ENCODE assay signal across 8 cellular contexts in the genomic region with DNA sequence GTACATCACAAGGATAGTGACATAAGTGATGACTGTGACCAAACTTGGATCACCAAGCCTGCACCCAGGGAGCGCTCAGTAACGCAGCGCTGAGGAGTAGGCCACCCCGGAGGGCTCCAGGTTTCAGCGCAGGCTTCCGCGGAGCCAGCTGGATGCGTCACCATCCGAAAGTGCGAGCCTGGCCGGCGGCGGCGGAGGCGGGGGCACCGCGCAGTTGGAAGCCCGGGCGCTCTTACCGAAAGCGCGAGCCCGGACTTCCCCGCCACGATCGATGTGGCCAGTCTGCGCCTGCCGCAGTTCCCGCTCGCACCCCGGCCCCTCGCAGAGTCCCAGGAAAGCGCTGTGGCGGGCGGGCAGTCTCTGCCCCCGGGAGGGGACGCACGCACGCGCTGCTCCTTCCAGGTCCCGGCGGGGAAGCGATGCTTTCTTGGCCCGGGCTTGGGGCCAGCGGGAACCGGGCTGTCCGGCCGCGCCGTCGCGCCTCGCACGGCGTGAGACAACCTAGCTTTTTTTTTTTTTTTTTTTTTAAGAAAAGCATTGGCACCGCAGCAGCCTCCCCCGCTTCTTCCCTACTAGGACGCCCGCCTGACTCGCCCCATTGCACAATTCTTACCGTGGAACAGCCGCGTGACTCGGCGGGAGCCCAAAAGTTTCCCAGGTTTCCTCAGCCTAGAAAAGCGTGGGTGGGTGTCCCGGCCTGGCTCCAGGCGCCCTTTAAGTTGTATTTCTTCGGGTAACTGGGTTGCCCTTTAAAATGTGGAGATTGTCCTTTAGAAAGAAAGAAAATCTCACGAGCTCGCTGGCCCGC. TPM values are rescaled to one million over a fixed set of nuclear protein-coding genes. Genes with fewer than 3 reads are reported as not detected.
DNase-seq lines count a peak whose midpoint lies in the region; ATAC-seq and TF ChIP-seq lines count a peak whose summit lies in the region.

No MANE protein-coding gene starts in this region.

- ATAC-seq in GM21529 (IDR thresholded peaks at IDR 0.05; ENCODE audit: unreplicated experiment) (peak; percentile 86), IMR-90 (ENCODE audit: low read depth) (peak; percentile 92)
- ATAC-seq in activated CD4-positive, alpha-beta T cell treated with anti-CD3 and anti-CD28 coated beads for 36 hours: peak; percentile 85

- H3K23ac ChIP-seq in IMR-90 (ENCODE audit: low read depth, low read length): peak overlapping the region; percentile 74; the same call in 1 of the 2 replicates

- peak overlapping the region; percentile 76 for H3K18ac ChIP-seq in IMR-90 (ENCODE audit: low read depth, low read length)

- BruUV-seq in IMR-90 (replicated peaks; lab: Mats Ljungman, UMichigan): no TSS peak

- no peaks in the 10 kb centered on the region for H3K27me3 Mint-ChIP-seq in activated CD4-positive, alpha-beta T cell treated with anti-CD3 and anti-CD28 coated beads for 36 hours

- peak overlapping the region; percentile 68 for H3K4ac ChIP-seq in IMR-90 (ENCODE audit: low read depth, low read length)

- H3K56ac ChIP-seq in IMR-90 (ENCODE audit: extremely low read depth, insufficient read depth, low read length): peak overlapping the region; percentile 19

- peak overlapping the region; percentile 87 for H3K27ac Mint-ChIP-seq in activated CD4-positive, alpha-beta T cell treated with anti-CD3 and anti-CD28 coated beads for 36 hours

- peak overlapping the region; percentile 58 for H2BK5ac ChIP-seq in IMR-90 (ENCODE audit: low read depth, low read length, poor library complexity, severe bottlenecking)

- TF ChIP-seq POLR2A in IMR-90 (IDR thresholded peaks at IDR 0.05; ENCODE audit: low read depth, low read length): peak; percentile 72; the same call in 1 of the 2 replicates

- peak overlapping the region; percentile 60 for H2AK9ac ChIP-seq in IMR-90 (replicated peaks; ENCODE audit: low read depth, low read length, poor library complexity)

- H3K9me3 Mint-ChIP-seq in activated CD4-positive, alpha-beta T cell treated with anti-CD3 and anti-CD28 coated beads for 36 hours (ENCODE audit: low read depth): peaks cover 6% of the 10 kb centered on the region

- peak overlapping the region; percentile 82 for H3K27ac ChIP-seq in IMR-90 (ENCODE audit: insufficient read depth, low read length)

- H3K36me3 Mint-ChIP-seq in activated CD4-positive, alpha-beta T cell treated with anti-CD3 and anti-CD28 coated beads for 36 hours (ENCODE audit: low read depth): peaks cover 6% of the 10 kb centered on the region

- H2AFZ ChIP-seq in IMR-90 (replicated peaks; ENCODE audit: low read length, poor library complexity): peak overlapping the region; percentile 95

- no peak for TF ChIP-seq RAD21 in IMR-90 (IDR thresholded peaks at IDR 0.05; ENCODE audit: low read length)

- DNase-seq in COLO829 (ENCODE audit: low spot score): peak; percentile 35
- DNase-seq in IMR-90: peak; percentile 79
- peak; percentile 86 for DNase-seq in activated CD4-positive, alpha-beta T cell treated with anti-CD3 and anti-CD28 coated beads for 36 hours
- peak; percentile 60 for DNase-seq in cerebellum (ENCODE audit: low spot score)
- peak; percentile 59 for DNase-seq in kidney glomerular epithelial cell (lab: John Stamatoyannopoulos, UW)
- peak; percentile 50 for DNase-seq in stimulated activated CD4-positive, alpha-beta T cell treated with anti-CD3 and anti-CD28 coated beads, Interleukin-15, amount 100 ng/mL, for 1 hour (ENCODE audit: low read depth in 1 of 2, low spot score in 1 of 2)
- no peak for DNase-seq in NCI-H446 treated with DMSO at 0.1 percent for 48 hours (lab: John Stamatoyannopoulos, UW)

- peaks cover 9% of the 10 kb centered on the region for H3K4me1 ChIP-seq in IMR-90 (ENCODE audit: control insufficient read depth, insufficient read depth, low read length)

- H2BK120ac ChIP-seq in IMR-90 (ENCODE audit: low read depth, low read length): peak overlapping the region; percentile 80

- H3K9me3 ChIP-seq in IMR-90 (ENCODE audit: control insufficient read depth, insufficient read depth, low read length): no peaks in the 10 kb centered on the region

- H2BK15ac ChIP-seq in IMR-90 (ENCODE audit: low read depth, low read length): 0 out of 3 replicates have a peak overlapping the region, but pooled peaks have one; percentile 35

- peak overlapping the region; percentile 70 for H3K4me3 Mint-ChIP-seq in activated CD4-positive, alpha-beta T cell treated with anti-CD3 and anti-CD28 coated beads for 36 hours

- POLR2A ChIA-PET in IMR-90 (lab: Charles Lee; ENCODE audit: unreplicated experiment): interaction anchor here (0.6 kb wide), 3 partner anchors 645 to 1233 kb away, joined by 4 to 6 read pairs (median 4); no protein-coding TSS in a partner anchor
- POLR2A ChIA-PET in activated CD4-positive, alpha-beta T cell treated with anti-CD3 and anti-CD28 coated beads for 36 hours (lab: Charles Lee): interaction anchor here (0.6 to 2.4 kb wide), 6 partner anchors 37 to 1679 kb away, joined by 3 to 10 read pairs (median 4); a partner anchor contains a TSS

- in situ Hi-C loops in IMR-90 (cut with MboI; ENCODE audit: low sequenced_read_pairs): no loop called here

- H4K20me1 ChIP-seq in IMR-90 (ENCODE audit: insufficient read depth, low read length): no peaks in the 10 kb centered on the region

- H3K4me3 ChIP-seq in IMR-90 (ENCODE audit: insufficient read depth, low read depth, low read length): peak overlapping the region; percentile 58

- peaks cover 0 to 6% of the 10 kb centered on the region in 2 experiments; a peak in 1 of 4 replicates for H3K79me1 ChIP-seq in IMR-90 (ENCODE audit: low read depth in 1 of 2, low read length in 2 of 2)

- dilution Hi-C loops in IMR-90 (cut with HindIII; ENCODE audit: low sequenced_read_pairs, unreplicated experiment): no loop called here

- peak overlapping the region; percentile 71 for H2BK20ac ChIP-seq in IMR-90 (ENCODE audit: low read depth, low read length)

- H3K36me3 ChIP-seq in IMR-90 (ENCODE audit: control insufficient read depth, insufficient read depth, low read length): no peaks in the 10 kb centered on the region

- H4K8ac ChIP-seq in IMR-90 (ENCODE audit: low read depth in 2 of 2, low read length in 2 of 2): peak overlapping the region; percentile 63 to 93

- CTCF ChIA-PET in IMR-90 (lab: Yijun Ruan, JAX): no interaction called here
- CTCF ChIA-PET in activated CD4-positive, alpha-beta T cell treated with anti-CD3 and anti-CD28 coated beads for 36 hours (lab: Charles Lee): interaction anchor here (0.6 to 1.7 kb wide), 8 partner anchors 9 to 140 kb away, joined by 3 to 6 read pairs (median 3); no protein-coding TSS in a partner anchor

- H4K5ac ChIP-seq in IMR-90 (ENCODE audit: low read depth, low read length): peak overlapping the region; percentile 32

- H3K14ac ChIP-seq in IMR-90 (replicated peaks; ENCODE audit: low read depth, low read length): peak overlapping the region; percentile 79

- TF ChIP-seq CTCF in IMR-90 (conservative IDR thresholded peaks at IDR 0.05; ENCODE audit: low read depth, low read length): no peak

- WGBS in IMR-90 (ENCODE audit: extremely low coverage in 2 of 2, insufficient read length in 1 of 2), 2 experiments: 1% methylated on average over 26 of the region's 72 CpGs; no CpG with 5 or more reads in 1 of the 2 experiments

- H3K4me1 Mint-ChIP-seq in activated CD4-positive, alpha-beta T cell treated with anti-CD3 and anti-CD28 coated beads for 36 hours: peaks cover 28% of the 10 kb centered on the region

- H3K9me1 ChIP-seq in IMR-90 (ENCODE audit: insufficient read depth, low read length): peaks cover 8% of the 10 kb centered on the region

- H4K91ac ChIP-seq in IMR-90 (ENCODE audit: insufficient read depth, low read depth, low read length): peak overlapping the region; percentile 90

- H2AK5ac ChIP-seq in IMR-90 (ENCODE audit: low read depth, low read length): no peak overlapping the region

- no peaks in the 10 kb centered on the region for H3K27me3 ChIP-seq in IMR-90 (ENCODE audit: control insufficient read depth, insufficient read depth, low read length)

- H3K4me2 ChIP-seq in IMR-90 (ENCODE audit: low read depth, low read length): peak overlapping the region; percentile 79

- intact Hi-C loops in IMR-90 (cut with micrococcal nuclease): loop anchor here (2.0 kb wide), 1 partner anchor 36 kb away; a partner anchor contains a TSS
- intact Hi-C loops in activated CD4-positive, alpha-beta T cell treated with anti-CD3 and anti-CD28 coated beads for 36 hours (cut with DNase I, micrococcal nuclease): loop anchor here (1.0 to 5.0 kb wide), 11 partner anchors 36 to 810 kb away; a partner anchor contains a TSS

- peak overlapping the region; percentile 72 for H3K9ac ChIP-seq in IMR-90 (ENCODE audit: low read depth, low read length)

TF ChIP-seq in IMR-90, 13 proteins besides CTCF, POLR2A, EP300 and RAD21 (continues in another document):
- TF ChIP-seq CHD1 (IDR thresholded peaks at IDR 0.05; ENCODE audit: low read depth, low read length) (no peak), CEBPB (IDR thresholded peaks at IDR 0.05; ENCODE audit: low read depth, low read length) (peak; percentile 97), BHLHE40 (IDR thresholded peaks at IDR 0.05; ENCODE audit: low read depth, low read length) (no peak; the same call in 1 of the 2 replicates), MAFK (IDR thresholded peaks at IDR 0.05; ENCODE audit: low read depth, low read length) (no peak), MXI1 (IDR thresholded peaks at IDR 0.05; ENCODE audit: borderline replicate concordance, low read depth, low read length) (no peak), FOS (IDR thresholded peaks at IDR 0.05; ENCODE audit: low read depth, low read length) (peak; percentile 56; the same call in 1 of the 2 replicates), RCOR1 (IDR thresholded peaks at IDR 0.05; ENCODE audit: insufficient replicate concordance, low read length) (no peak), NFE2L2 (IDR thresholded peaks at IDR 0.05; ENCODE audit: low read depth, low read length) (no peak), SMC3 (IDR thresholded peaks at IDR 0.05; ENCODE audit: low read depth, low read length) (no peak), RFX5 (IDR thresholded peaks at IDR 0.05; ENCODE audit: low read depth, low read length) (no peak)
- TF ChIP-seq, protein P1, sequence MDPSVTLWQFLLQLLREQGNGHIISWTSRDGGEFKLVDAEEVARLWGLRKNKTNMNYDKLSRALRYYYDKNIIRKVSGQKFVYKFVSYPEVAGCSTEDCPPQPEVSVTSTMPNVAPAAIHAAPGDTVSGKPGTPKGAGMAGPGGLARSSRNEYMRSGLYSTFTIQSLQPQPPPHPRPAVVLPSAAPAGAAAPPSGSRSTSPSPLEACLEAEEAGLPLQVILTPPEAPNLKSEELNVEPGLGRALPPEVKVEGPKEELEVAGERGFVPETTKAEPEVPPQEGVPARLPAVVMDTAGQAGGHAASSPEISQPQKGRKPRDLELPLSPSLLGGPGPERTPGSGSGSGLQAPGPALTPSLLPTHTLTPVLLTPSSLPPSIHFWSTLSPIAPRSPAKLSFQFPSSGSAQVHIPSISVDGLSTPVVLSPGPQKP (IDR thresholded peaks at IDR 0.05; ENCODE audit: borderline replicate concordance, low read depth, low read length): no peak

RNA-seq across cellular contexts. Expression of a gene that starts 36.4 kb away (rescaled TPM):
- total RNA-seq in IMR-90 (2012; rRNA removed): 101 and 103 TPM in 2 replicates
- 61.6 and 76.9 TPM in 2 replicates for polyA plus RNA-seq in IMR-90 (2012; rRNA removed)
- 27.1 and 56.2 TPM in 2 replicates for polyA plus RNA-seq in IMR-90 (2012; cell fraction: cytosol; rRNA removed)
- polyA plus RNA-seq in IMR-90 (2012; cell fraction: nucleus; rRNA removed; ENCODE audit: low replicate concordance): 24.6 and 68.2 TPM in 2 replicates
- total RNA-seq in activated CD4-positive, alpha-beta T cell treated with anti-CD3 and anti-CD28 coated beads for 36 hours: 100 to 1,000 TPM; 100 to 114 TPM
- total RNA-seq in cerebellum: 70.7 TPM
